26 cellular contexts compared by ENCODE assay signal in genomic region chr18:79717555-79718074, GRCh38.
"Had no signal": no experiment of that assay in that cellular context is flagged by ENCODE, and none has a peak within 500 bp of the region (broad histone marks: within the 10 kb centered on the region; RNA-seq: fewer than 3 reads in every experiment).

No MANE protein-coding gene starts in this region.

- H3K27me3 ChIP-seq: dorsolateral prefrontal cortex, gastroesophageal sphincter, heart left ventricle, hepatocyte, left lung, neutrophil, pancreas, right lobe of liver, tibial nerve had no signal

- H3K4me1 ChIP-seq: gastroesophageal sphincter, heart left ventricle, left lung, pancreas, right lobe of liver, tibial nerve had no signal

- H3K27ac ChIP-seq: dorsolateral prefrontal cortex, epithelial cell of prostate, gastroesophageal sphincter, heart left ventricle, hepatocyte, left lung, neutrophil, pancreas, right lobe of liver, thoracic aorta, tibial nerve had no signal

- ATAC-seq: left lung had no signal

- H3K9me3 Mint-ChIP-seq: naive thymus-derived CD8-positive, alpha-beta T cell had no signal

- H3K9me3 ChIP-seq: gastroesophageal sphincter, heart left ventricle, pancreas, right lobe of liver, thoracic aorta, tibial nerve had no signal

- FAIRE-seq: pancreas, small intestine had no signal

- DNase-seq: caudate nucleus; cerebellar nuclear complex; dorsolateral prefrontal cortex; effector CD4-positive, alpha-beta T cell; foreskin fibroblast; left cardiac atrium; left lung; mammary epithelial cell; mesendoderm; midbrain; naive thymus-derived CD8-positive, alpha-beta T cell; pancreas; right lobe of liver; small intestine; stimulated activated CD4-positive, alpha-beta T cell treated with anti-CD3 and anti-CD28 coated beads, Interleukin-12 subunit alpha, Interleukin-12 subunit beta, amount 100 ng/mL, for 4 hours; stimulated activated CD4-positive, alpha-beta T cell treated with anti-CD3 and anti-CD28 coated beads, Interleukin-1b, Interleukin-23, amount 100 ng/mL, for 48 hours; stimulated activated CD4-positive, alpha-beta T cell treated with anti-CD3 and anti-CD28 coated beads, Interleukin-4, amount 100 ng/mL, for 1 hour; stimulated activated CD8-positive, alpha-beta memory T cell treated with anti-CD3 and anti-CD28 coated beads, Interleukin-4, amount 100 ng/mL, for 48 hours; stimulated activated naive CD4-positive, alpha-beta T cell treated with Interleukin-2 at 50 U/mL for 16 hours had no signal

- H3K27me3 Mint-ChIP-seq: naive thymus-derived CD8-positive, alpha-beta T cell had no signal

- H3K4me3 ChIP-seq: dorsolateral prefrontal cortex, gastroesophageal sphincter, heart left ventricle, hepatocyte, left lung, pancreas, right lobe of liver, thoracic aorta, tibial nerve had no signal

- H3K4me3 Mint-ChIP-seq: naive thymus-derived CD8-positive, alpha-beta T cell had no signal
